In genomic region chr5:67100301-67100700, GRCh38 we compare ENCODE assay signal across 1 cellular context.
TF ChIP-seq lines count a peak whose summit lies in the region.

No MANE protein-coding gene starts in this region.

TF ChIP-seq in SK-N-SH treated with all-trans-retinoic acid at 6 μM for 48 hours, 23 proteins besides CTCF, POLR2A, EP300 and RAD21 (continued from another document):
- TF ChIP-seq, protein P1, sequence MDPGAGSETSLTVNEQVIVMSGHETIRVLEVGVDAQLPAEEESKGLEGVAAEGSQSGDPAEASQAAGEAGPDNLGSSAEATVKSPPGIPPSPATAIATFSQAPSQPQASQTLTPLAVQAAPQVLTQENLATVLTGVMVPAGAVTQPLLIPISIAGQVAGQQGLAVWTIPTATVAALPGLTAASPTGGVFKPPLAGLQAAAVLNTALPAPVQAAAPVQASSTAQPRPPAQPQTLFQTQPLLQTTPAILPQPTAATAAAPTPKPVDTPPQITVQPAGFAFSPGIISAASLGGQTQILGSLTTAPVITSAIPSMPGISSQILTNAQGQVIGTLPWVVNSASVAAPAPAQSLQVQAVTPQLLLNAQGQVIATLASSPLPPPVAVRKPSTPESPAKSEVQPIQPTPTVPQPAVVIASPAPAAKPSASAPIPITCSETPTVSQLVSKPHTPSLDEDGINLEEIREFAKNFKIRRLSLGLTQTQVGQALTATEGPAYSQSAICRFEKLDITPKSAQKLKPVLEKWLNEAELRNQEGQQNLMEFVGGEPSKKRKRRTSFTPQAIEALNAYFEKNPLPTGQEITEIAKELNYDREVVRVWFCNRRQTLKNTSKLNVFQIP (CRISPR knock-in tag; IDR thresholded peaks at IDR 0.05; ENCODE audit: borderline replicate concordance, low read depth), result no peak
- no peak for TF ChIP-seq GLIS3 (CRISPR knock-in tag; IDR thresholded peaks at IDR 0.05)
- TF ChIP-seq RARB (CRISPR knock-in tag; IDR thresholded peaks at IDR 0.05), result no peak
- TF ChIP-seq ARNTL (CRISPR knock-in tag; IDR thresholded peaks at IDR 0.05; ENCODE audit: borderline replicate concordance, low read depth), result no peak
- TF ChIP-seq, protein P2, sequence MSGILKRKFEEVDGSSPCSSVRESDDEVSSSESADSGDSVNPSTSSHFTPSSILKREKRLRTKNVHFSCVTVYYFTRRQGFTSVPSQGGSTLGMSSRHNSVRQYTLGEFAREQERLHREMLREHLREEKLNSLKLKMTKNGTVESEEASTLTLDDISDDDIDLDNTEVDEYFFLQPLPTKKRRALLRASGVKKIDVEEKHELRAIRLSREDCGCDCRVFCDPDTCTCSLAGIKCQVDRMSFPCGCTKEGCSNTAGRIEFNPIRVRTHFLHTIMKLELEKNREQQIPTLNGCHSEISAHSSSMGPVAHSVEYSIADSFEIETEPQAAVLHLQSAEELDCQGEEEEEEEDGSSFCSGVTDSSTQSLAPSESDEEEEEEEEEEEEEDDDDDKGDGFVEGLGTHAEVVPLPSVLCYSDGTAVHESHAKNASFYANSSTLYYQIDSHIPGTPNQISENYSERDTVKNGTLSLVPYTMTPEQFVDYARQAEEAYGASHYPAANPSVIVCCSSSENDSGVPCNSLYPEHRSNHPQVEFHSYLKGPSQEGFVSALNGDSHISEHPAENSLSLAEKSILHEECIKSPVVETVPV (CRISPR knock-in tag; IDR thresholded peaks at IDR 0.05), result no peak
- TF ChIP-seq TCF4 (CRISPR knock-in tag; IDR thresholded peaks at IDR 0.05; ENCODE audit: borderline replicate concordance), result no peak
- no peak for TF ChIP-seq OSR1 (CRISPR knock-in tag; IDR thresholded peaks at IDR 0.05)
- TF ChIP-seq TOX (CRISPR knock-in tag; IDR thresholded peaks at IDR 0.05; ENCODE audit: borderline replicate concordance), result no peak
- no peak for TF ChIP-seq ZNF8 (CRISPR knock-in tag; IDR thresholded peaks at IDR 0.05)
- no peak for TF ChIP-seq ISL1 (CRISPR knock-in tag; IDR thresholded peaks at IDR 0.05)
- TF ChIP-seq ZNF70 (CRISPR knock-in tag; IDR thresholded peaks at IDR 0.05), result no peak
- no peak for TF ChIP-seq ZFP3 (CRISPR knock-in tag; IDR thresholded peaks at IDR 0.05)
- TF ChIP-seq ZFP30 (CRISPR knock-in tag; IDR thresholded peaks at IDR 0.05), result no peak
- TF ChIP-seq SNAI2 (CRISPR knock-in tag; IDR thresholded peaks at IDR 0.05), result no peak
